ENCODE assay signal across 27 cellular contexts in the genomic region with DNA sequence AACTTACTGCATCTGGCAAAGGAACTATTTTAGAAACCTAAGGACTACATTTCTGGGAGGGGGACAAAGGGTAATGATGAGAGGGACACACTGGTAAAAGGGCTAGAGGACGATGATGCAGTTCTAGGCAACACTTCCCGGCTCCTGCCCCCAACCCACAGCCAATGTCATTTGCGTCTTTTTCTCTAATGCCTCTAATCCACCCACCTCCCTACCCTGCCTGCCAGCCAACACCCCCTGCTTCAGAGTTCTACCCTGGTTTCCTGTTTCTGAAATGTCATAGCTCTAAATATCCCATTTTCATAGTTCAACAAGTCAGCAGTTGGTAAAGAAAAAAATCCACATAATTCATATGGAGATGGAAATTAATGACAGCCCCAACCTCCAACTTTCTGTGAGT.
DNase-seq lines count a peak whose midpoint lies in the region; ATAC-seq and TF ChIP-seq lines count a peak whose summit lies in the region.
"Had no signal": no experiment of that assay in that cellular context is flagged by ENCODE, and none has a peak within 500 bp of the region (broad histone marks: within the 10 kb centered on the region; RNA-seq: fewer than 3 reads in every experiment).

No MANE protein-coding gene starts in this region.

- peak; percentile 35 for ATAC-seq in activated naive CD8-positive, alpha-beta T cell treated with anti-CD3 and anti-CD28 coated beads, Interleukin-2, amount 50 U/mL, for 24 hours
- ATAC-seq: gastroesophageal sphincter; Right ventricle myocardium inferior; SK-N-SH treated with all-trans-retinoic acid at 6 μM for 48 hours; stimulated activated memory B cell treated with anti-CD40 and anti-IgM and Interleukin-4, amounts not matched to agents 10 μg/mL and 1 μg/mL and 100 μg/mL, for 72 hours had no signal

- peaks cover 34% of the 10 kb centered on the region for H3K4me1 ChIP-seq in thymus (ENCODE audit: control insufficient read depth, insufficient read depth, low read length)
- H3K4me1 ChIP-seq in tibial nerve, result peaks cover 0 to under 1% (median 0%) of the 10 kb centered on the region in 4 donors
- H3K4me1 ChIP-seq: gastroesophageal sphincter, prostate gland, sigmoid colon, suprapubic skin had no signal

- H3K27ac ChIP-seq in thymus (ENCODE audit: low read depth) (peak overlapping the region; percentile 69), tibial nerve (no peak overlapping the region)
- H3K27ac ChIP-seq: 22Rv1, gastroesophageal sphincter, PC-9, prostate gland, sigmoid colon, suprapubic skin had no signal

- no peak for TF ChIP-seq POLR2A in tibial nerve (IDR thresholded peaks at IDR 0.05)

- H3K27me3 Mint-ChIP-seq in T-helper 1 cell treated with Interleukin-12 subunit alpha and Interleukin-12 subunit beta and Interleukin-4 antibody, amounts not matched to agents 30 μg/mL and 1 μg/mL, for 36 hours (ENCODE audit: low read depth), result peaks cover 61% of the 10 kb centered on the region
- peaks cover 2% of the 10 kb centered on the region for H3K27me3 Mint-ChIP-seq in activated naive CD8-positive, alpha-beta T cell treated with anti-CD3 and anti-CD28 coated beads, Interleukin-2, amount 50 U/mL, for 24 hours

- peaks cover 46% of the 10 kb centered on the region for H3K4me1 Mint-ChIP-seq in T-helper 1 cell treated with Interleukin-12 subunit alpha and Interleukin-12 subunit beta and Interleukin-4 antibody, amounts not matched to agents 30 μg/mL and 1 μg/mL, for 36 hours (ENCODE audit: low read depth)
- peaks cover 53% of the 10 kb centered on the region for H3K4me1 Mint-ChIP-seq in activated naive CD8-positive, alpha-beta T cell treated with anti-CD3 and anti-CD28 coated beads, Interleukin-2, amount 50 U/mL, for 24 hours
- H3K4me1 Mint-ChIP-seq: naive B cell; stimulated activated memory B cell treated with anti-CD40 and anti-IgM and Interleukin-4, amounts not matched to agents 10 μg/mL and 1 μg/mL and 100 μg/mL, for 72 hours had no signal

- H3K4me3 ChIP-seq in thymus (ENCODE audit: low read length) (no peak overlapping the region), tibial nerve (no peak overlapping the region)
- H3K4me3 ChIP-seq: gastroesophageal sphincter, PC-9, prostate gland, sigmoid colon, suprapubic skin had no signal

- H3K9me3 Mint-ChIP-seq in T-helper 1 cell treated with Interleukin-12 subunit alpha and Interleukin-12 subunit beta and Interleukin-4 antibody, amounts not matched to agents 30 μg/mL and 1 μg/mL, for 36 hours, result no peaks in the 10 kb centered on the region
- H3K9me3 Mint-ChIP-seq in activated naive CD8-positive, alpha-beta T cell treated with anti-CD3 and anti-CD28 coated beads, Interleukin-2, amount 50 U/mL, for 24 hours, result no peaks in the 10 kb centered on the region
- H3K9me3 Mint-ChIP-seq: stimulated activated memory B cell treated with anti-CD40 and anti-IgM and Interleukin-4, amounts not matched to agents 10 μg/mL and 1 μg/mL and 100 μg/mL, for 72 hours had no signal

- H3K36me3 ChIP-seq in thymus (ENCODE audit: control insufficient read depth, insufficient read depth) (no peaks in the 10 kb centered on the region), tibial nerve (peaks cover 0 to 6% (median 0%) of the 10 kb centered on the region in 3 donors)
- H3K36me3 ChIP-seq: prostate gland, suprapubic skin had no signal

- peak overlapping the region; percentile 3 for H3K4me3 Mint-ChIP-seq in T-helper 1 cell treated with Interleukin-12 subunit alpha and Interleukin-12 subunit beta and Interleukin-4 antibody, amounts not matched to agents 30 μg/mL and 1 μg/mL, for 36 hours
- H3K4me3 Mint-ChIP-seq in activated naive CD8-positive, alpha-beta T cell treated with anti-CD3 and anti-CD28 coated beads, Interleukin-2, amount 50 U/mL, for 24 hours, result peak overlapping the region; percentile 68
- H3K4me3 Mint-ChIP-seq: CD14-positive monocyte; naive B cell; stimulated activated memory B cell treated with anti-CD40 and anti-IgM and Interleukin-4, amounts not matched to agents 10 μg/mL and 1 μg/mL and 100 μg/mL, for 72 hours had no signal

- no peaks in the 10 kb centered on the region for H3K27me3 ChIP-seq in thymus (ENCODE audit: control insufficient read depth, insufficient read depth)
- H3K27me3 ChIP-seq in tibial nerve, result no peaks in the 10 kb centered on the region
- H3K27me3 ChIP-seq: gastroesophageal sphincter, sigmoid colon, suprapubic skin had no signal

- H3K36me3 Mint-ChIP-seq in T-helper 1 cell treated with Interleukin-12 subunit alpha and Interleukin-12 subunit beta and Interleukin-4 antibody, amounts not matched to agents 30 μg/mL and 1 μg/mL, for 36 hours (ENCODE audit: low read depth), result no peaks in the 10 kb centered on the region
- H3K36me3 Mint-ChIP-seq in activated naive CD8-positive, alpha-beta T cell treated with anti-CD3 and anti-CD28 coated beads, Interleukin-2, amount 50 U/mL, for 24 hours (ENCODE audit: low read depth), result no peaks in the 10 kb centered on the region
- H3K36me3 Mint-ChIP-seq: CD14-positive monocyte; naive B cell; stimulated activated memory B cell treated with anti-CD40 and anti-IgM and Interleukin-4, amounts not matched to agents 10 μg/mL and 1 μg/mL and 100 μg/mL, for 72 hours had no signal

- H3K27ac Mint-ChIP-seq in T-helper 1 cell treated with Interleukin-12 subunit alpha and Interleukin-12 subunit beta and Interleukin-4 antibody, amounts not matched to agents 30 μg/mL and 1 μg/mL, for 36 hours, result no peak overlapping the region
- H3K27ac Mint-ChIP-seq in activated naive CD8-positive, alpha-beta T cell treated with anti-CD3 and anti-CD28 coated beads, Interleukin-2, amount 50 U/mL, for 24 hours, result peak overlapping the region; percentile 85
- H3K27ac Mint-ChIP-seq: CD14-positive monocyte; stimulated activated memory B cell treated with anti-CD40 and anti-IgM and Interleukin-4, amounts not matched to agents 10 μg/mL and 1 μg/mL and 100 μg/mL, for 72 hours had no signal

- H3K9me3 ChIP-seq in thymus (ENCODE audit: control insufficient read depth) (no peaks in the 10 kb centered on the region), tibial nerve (no peaks in the 10 kb centered on the region)
- H3K9me3 ChIP-seq: gastroesophageal sphincter, prostate gland, sigmoid colon, suprapubic skin had no signal

- no peak for TF ChIP-seq EP300 in tibial nerve (IDR thresholded peaks at IDR 0.05)

- no peak for TF ChIP-seq CTCF in tibial nerve (IDR thresholded peaks at IDR 0.05)

- 55% methylated on average over 3 of the region's 3 CpGs for WGBS in thymus
- WGBS in tibial nerve, 2 donors, result 59 to 75% methylated on average over 3 of the region's 3 CpGs

- no peak for DNase-seq in T-helper 1 cell
- DNase-seq in stimulated activated CD4-positive, alpha-beta T cell treated with anti-CD3 and anti-CD28 coated beads, Interleukin-2, amount 100 ng/mL, for 4 hours (ENCODE audit: low read depth), result peak; percentile 7
- DNase-seq in stimulated activated CD4-positive, alpha-beta T cell treated with anti-CD3 and anti-CD28 coated beads, Interleukin-2, amount 100 ng/mL, for 48 hours, result no peak
- peak; percentile 33 for DNase-seq in activated naive CD8-positive, alpha-beta T cell treated with anti-CD3 and anti-CD28 coated beads, Interleukin-2, amount 50 U/mL, for 24 hours
- no peak for DNase-seq in COLO829 (ENCODE audit: low spot score)
- DNase-seq in tibial nerve (ENCODE audit: low spot score in 2 of 2), result no peak
- DNase-seq: activated naive CD4-positive, alpha-beta T cell treated with anti-CD3 and anti-CD28 coated beads, Interleukin-2, amount 10 ng/mL, durations not matched to agents 7 days and 5 days; aorta; effector CD4-positive, alpha-beta T cell; GOT3; kidney glomerular epithelial cell; naive B cell; NCI-H1436 treated with DMSO at 0.1 percent for 48 hours; NCI-H2107; NCI-H345; PC-9; sigmoid colon had no signal

Comparison
In these comparisons a context has a peak if more than half of its experiments do, and no peak if none do; other contexts are left out.
1. DNase-seq: peak in stimulated activated CD4-positive, alpha-beta T cell treated with anti-CD3 and anti-CD28 coated beads, Interleukin-2, amount 100 ng/mL, for 4 hours (single experiment) and activated naive CD8-positive, alpha-beta T cell treated with anti-CD3 and anti-CD28 coated beads, Interleukin-2, amount 50 U/mL, for 24 hours (single experiment); none in T-helper 1 cell (0 of 5), stimulated activated CD4-positive, alpha-beta T cell treated with anti-CD3 and anti-CD28 coated beads, Interleukin-2, amount 100 ng/mL, for 48 hours (0 of 2), COLO829 (single experiment) and tibial nerve (0 of 2).